15 cellular contexts compared by ENCODE assay signal in the genomic region with DNA sequence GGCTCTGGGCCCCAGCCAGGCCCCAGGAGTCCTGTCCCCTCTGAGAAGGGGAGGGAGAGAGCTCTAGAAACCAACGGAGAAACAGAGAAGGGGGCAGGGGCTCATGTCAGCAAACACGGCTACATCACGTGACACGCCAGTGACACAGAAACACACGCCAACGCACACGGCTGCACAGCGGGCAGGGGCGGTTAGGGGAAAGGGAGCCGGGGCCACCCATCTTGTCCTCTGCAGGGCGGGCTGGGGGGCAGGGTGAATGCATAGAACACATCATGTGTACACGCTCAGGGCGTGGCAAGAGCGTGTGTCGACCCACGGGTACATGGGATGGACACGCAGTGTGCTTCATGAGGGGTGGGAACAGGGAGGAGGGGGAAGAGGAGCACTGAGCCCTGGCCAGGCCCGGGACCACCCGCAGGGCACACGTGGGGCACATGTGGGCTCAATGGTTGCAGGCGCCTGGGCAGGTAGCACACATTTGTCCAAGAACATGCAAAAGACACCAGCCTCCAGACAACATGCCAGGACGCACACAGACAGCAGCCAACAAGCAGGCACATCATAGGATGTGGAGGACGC. TPM values are rescaled to one million over a fixed set of nuclear protein-coding genes. Genes with fewer than 3 reads are reported as not detected.
A peak's percentile ranks its signal among the peaks of the same experiment; 100 is the strongest.
DNase-seq lines count a peak whose midpoint lies in the region; ATAC-seq, FAIRE-seq and TF ChIP-seq lines count a peak whose summit lies in the region.
"Had no signal": no experiment of that assay in that cellular context is flagged by ENCODE, and none has a peak within 500 bp of the region (broad histone marks: within the 10 kb centered on the region; RNA-seq: fewer than 3 reads in every experiment).

No MANE protein-coding gene starts in this region.

- H3K9me3 Mint-ChIP-seq in stimulated activated effector memory CD8-positive, alpha-beta T cell treated with anti-CD3 and anti-CD28 coated beads, Interleukin-12 subunit alpha, Interleukin-12 subunit beta, amount 100 ng/mL, for 72 hours: no peaks in the 10 kb centered on the region
- H3K9me3 Mint-ChIP-seq: CD4-positive, alpha-beta memory T cell; H9 had no signal

- TF ChIP-seq CTCF in RWPE1 (conservative IDR thresholded peaks at IDR 0.05; ENCODE audit: low read depth): no peak
- TF ChIP-seq CTCF in GM12878 (IDR thresholded peaks at IDR 0.05 in 2 of 3, conservative IDR thresholded peaks at IDR 0.05 in 1 of 3; ENCODE audit: control insufficient read depth in 2 of 3, extremely low read depth in 1 of 3, insufficient read depth in 1 of 3, low read depth in 3 of 3, low read length in 3 of 3): no peak

- CTCF ChIA-PET in RWPE1 (lab: Yijun Ruan, JAX): interaction anchor here (0.7 kb wide), 1 partner anchor 176 kb away, joined by 4 read pairs; no protein-coding TSS in a partner anchor
- CTCF ChIA-PET in GM12878 (lab: Yijun Ruan, JAX): no interaction called here

- H3K36me3 ChIP-seq in GM12878 (ENCODE audit: control insufficient read depth in 2 of 2, insufficient read depth in 2 of 2, low read length in 1 of 2): peaks cover 3 to 10% of the 10 kb centered on the region in 2 experiments
- H3K36me3 ChIP-seq: BE2C had no signal

- H3K4me3 Mint-ChIP-seq in stimulated activated effector memory CD8-positive, alpha-beta T cell treated with anti-CD3 and anti-CD28 coated beads, Interleukin-12 subunit alpha, Interleukin-12 subunit beta, amount 100 ng/mL, for 72 hours: no peak overlapping the region
- H3K4me3 Mint-ChIP-seq: CD4-positive, alpha-beta memory T cell; H9 had no signal

- BruUV-seq in GM12878 (replicated peaks; lab: Mats Ljungman, UMichigan): no TSS peak

- H3K27ac ChIP-seq in RWPE1: peak overlapping the region; percentile 28
- no peak overlapping the region for H3K27ac ChIP-seq in GM12878 (ENCODE audit: control insufficient read depth, insufficient read depth)
- H3K27ac ChIP-seq: A549, C4-2B had no signal

- H3K79me2 ChIP-seq in GM12878 (ENCODE audit: control insufficient read depth, insufficient read depth, low read length): no peaks in the 10 kb centered on the region

- no peak overlapping the region for H3K4me3 ChIP-seq in GM12878
- H3K4me3 ChIP-seq: A549 had no signal

- DNase-seq in RWPE1 (ENCODE audit: low spot score) (no peak), GM12878 (ENCODE audit: low read depth, low spot score) (no peak), activated gamma-delta T cell (lab: John Stamatoyannopoulos, UW) (no peak)
- DNase-seq in stimulated activated effector memory CD8-positive, alpha-beta T cell treated with anti-CD3 and anti-CD28 coated beads, Interleukin-12 subunit alpha, Interleukin-12 subunit beta, amount 100 ng/mL, for 72 hours (ENCODE audit: low spot score in 2 of 2): no peak
- DNase-seq: BE2C; CD4-positive, alpha-beta memory T cell; DMS79; GOT3; H9; KBM-7 had no signal

- no peak overlapping the region for H3K9ac ChIP-seq in GM12878 (ENCODE audit: control insufficient read depth, insufficient read depth, low read length)

- H3K27me3 ChIP-seq in GM12878 (replicated peaks in 1 of 2; ENCODE audit: control insufficient read depth in 2 of 2, insufficient read depth in 2 of 2, low read length in 1 of 2): no peaks in the 10 kb centered on the region
- H3K27me3 ChIP-seq: BE2C had no signal

- no peak overlapping the region for H2AFZ ChIP-seq in GM12878 (ENCODE audit: control insufficient read depth, low read depth, low read length)

- no peak for TF ChIP-seq RAD21 in GM12878 (IDR thresholded peaks at IDR 0.05; ENCODE audit: insufficient read depth, low read depth, low read length)

- no peak for TF ChIP-seq EP300 in GM12878 (IDR thresholded peaks at IDR 0.05; ENCODE audit: borderline replicate concordance in 1 of 2, control insufficient read depth in 1 of 2, low read depth in 2 of 2, low read length in 2 of 2)

- intact Hi-C loops in GM12878 (cut with micrococcal nuclease; ENCODE audit: unreplicated experiment): loop anchor here (10.0 kb wide), 1 partner anchor 85 kb away; a partner anchor contains a TSS

- peaks cover 7% of the 10 kb centered on the region for H3K4me1 ChIP-seq in GM12878 (ENCODE audit: control insufficient read depth, insufficient read depth, low read length)

- peak overlapping the region; percentile 29 for H3K27ac Mint-ChIP-seq in stimulated activated effector memory CD8-positive, alpha-beta T cell treated with anti-CD3 and anti-CD28 coated beads, Interleukin-12 subunit alpha, Interleukin-12 subunit beta, amount 100 ng/mL, for 72 hours
- H3K27ac Mint-ChIP-seq: CD4-positive, alpha-beta memory T cell had no signal

- H3K4me1 Mint-ChIP-seq in stimulated activated effector memory CD8-positive, alpha-beta T cell treated with anti-CD3 and anti-CD28 coated beads, Interleukin-12 subunit alpha, Interleukin-12 subunit beta, amount 100 ng/mL, for 72 hours: peaks cover 13% of the 10 kb centered on the region
- H3K4me1 Mint-ChIP-seq: CD4-positive, alpha-beta memory T cell had no signal

- no peaks in the 10 kb centered on the region for H4K20me1 ChIP-seq in GM12878 (ENCODE audit: control insufficient read depth, insufficient read depth)

- ATAC-seq in GM12878: no peak
- no peak for ATAC-seq in stimulated activated effector memory CD8-positive, alpha-beta T cell treated with anti-CD3 and anti-CD28 coated beads, Interleukin-12 subunit alpha, Interleukin-12 subunit beta, amount 100 ng/mL, for 72 hours
- no peak for ATAC-seq in GM18861 (IDR thresholded peaks at IDR 0.05; ENCODE audit: unreplicated experiment)
- ATAC-seq: A549 had no signal

- H3K36me3 Mint-ChIP-seq in stimulated activated effector memory CD8-positive, alpha-beta T cell treated with anti-CD3 and anti-CD28 coated beads, Interleukin-12 subunit alpha, Interleukin-12 subunit beta, amount 100 ng/mL, for 72 hours: peaks cover 5% of the 10 kb centered on the region
- H3K36me3 Mint-ChIP-seq: CD4-positive, alpha-beta memory T cell had no signal

- in situ Hi-C loops in GM12878 (cut with MboI): loop anchor here (5.0 to 25.0 kb wide), 3 partner anchors 108 to 878 kb away; a partner anchor contains a TSS

- no peak for FAIRE-seq in GM12878 (lab: Jason Lieb, UNC)
- FAIRE-seq: A549, GM12891, HTR-8/SVneo had no signal

- WGBS in GM12878 (ENCODE audit: insufficient coverage, insufficient replicate concordance, low lambda C conversion rate, missing lambda C conversion rate): 85% methylated on average over 23 of the region's 23 CpGs

- no peak overlapping the region for H3K4me2 ChIP-seq in GM12878 (ENCODE audit: control insufficient read depth, insufficient read depth)
- H3K4me2 ChIP-seq: A549 had no signal

- RAD21 ChIA-PET in GM12878 (lab: Charles Lee; ENCODE audit: unreplicated experiment): no interaction called here

- H3K9me3 ChIP-seq in GM12878 (replicated peaks; ENCODE audit: control insufficient read depth, insufficient read depth, low read length): no peaks in the 10 kb centered on the region
- H3K9me3 ChIP-seq: A549, BE2C had no signal

- POLR2A ChIA-PET in RWPE1 (lab: Yijun Ruan, JAX; ENCODE audit: low non-redundant PET): no interaction called here
- POLR2A ChIA-PET in GM12878 (lab: Charles Lee): no interaction called here

- SMC1A ChIA-PET in GM12878 (lab: Charles Lee; ENCODE audit: uncharacterized antibody, unreplicated experiment): no interaction called here

- no peak for TF ChIP-seq POLR2A in GM12878 (IDR thresholded peaks at IDR 0.05; ENCODE audit: low read depth, low read length)

RNA-seq across cellular contexts. Expression of a gene that starts 4.6 kb away (rescaled TPM):
- 1.9 and 2.2 TPM in 2 replicates for total RNA-seq in GM12878 (2013; cell fraction: nucleolus; rRNA removed)
- 1.0 and 1.3 TPM in 2 replicates for total RNA-seq in GM12878 (2014; rRNA removed)
- total RNA-seq in GM12878 (2014; rRNA removed; fragmentation: Illumina TruSeq; extraction: Trizol): 0.18 and 0.32 TPM in 2 replicates
- 1.1 and 1.3 TPM in 2 replicates for total RNA-seq in GM12878 (2021)
- polyA plus RNA-seq in GM12878 (2011; ENCODE audit: low read depth): 0.16 TPM
- polyA plus RNA-seq in GM12878 (2011; rRNA removed): 0.27 and 0.65 TPM in 2 replicates
- polyA plus RNA-seq in GM12878 (2011; cell fraction: cytosol; rRNA removed): 1.3 and 1.9 TPM in 2 replicates
- 4.5 and 6.1 TPM in 2 replicates for polyA plus RNA-seq in GM12878 (2011; cell fraction: nucleus; rRNA removed)
- polyA plus RNA-seq in GM12878 (2012): 0.37 and 0.42 TPM in 2 replicates
- polyA plus RNA-seq in GM12878 (2014; fragmentation: Illumina TruSeq; extraction: Trizol): 0.17 and 0.48 TPM in 2 replicates
- polyA plus RNA-seq in GM12878 (2014; fragmentation: Nextera tagmentation; extraction: Ambion mirVana): under 1 TPM; 0.18 to 0.40 TPM
- polyA plus RNA-seq in GM12878 (2014; rRNA removed): 1.5 and 1.8 TPM in 2 replicates
- under 1 TPM in 1 of 2 experiments, not detected in 1; 0.46 TPM for polyA plus RNA-seq in GM12878 (2016; fragmentation: Nextera tagmentation; extraction: Ambion mirVana)
- 0.46 TPM in 1 of 2 replicates, not detected in the other for polyA minus RNA-seq in GM12878 (2011; rRNA and poly(A)+ RNA removed)
- polyA minus RNA-seq in GM12878 (2011; cell fraction: cytosol; rRNA and poly(A)+ RNA removed): not detected in 2 replicates
- 0.60 and 1.4 TPM in 2 replicates for polyA minus RNA-seq in GM12878 (2011; cell fraction: nucleus; rRNA and poly(A)+ RNA removed)

RNA-seq across cellular contexts. Expression of a gene that starts 20.9 kb away (rescaled TPM):
- total RNA-seq in GM12878 (2013; cell fraction: nucleolus; rRNA removed): 11.5 and 14.2 TPM in 2 replicates
- total RNA-seq in GM12878 (2014; rRNA removed) (0.56 and 1.9 TPM in 2 replicates), GM12878 (2014; rRNA removed; fragmentation: Illumina TruSeq; extraction: Trizol) (1.5 and 2.3 TPM in 2 replicates), GM12878 (2021) (2.2 and 2.4 TPM in 2 replicates)
- polyA plus RNA-seq in GM12878 (2011; ENCODE audit: low read depth): 1.0 TPM
- polyA plus RNA-seq in GM12878 (2011; rRNA removed) (1.7 and 2.0 TPM in 2 replicates), GM12878 (2014; fragmentation: Illumina TruSeq; extraction: Trizol) (1.5 and 3.3 TPM in 2 replicates), GM12878 (2014; fragmentation: Nextera tagmentation; extraction: Ambion mirVana) (under 1 TPM; 0.22 to 0.66 TPM), GM12878 (2014; rRNA removed) (2.5 and 3.1 TPM in 2 replicates), GM12878 (2016; fragmentation: Nextera tagmentation; extraction: Ambion mirVana) (under 1 TPM; 0.29 to 0.71 TPM)
- 2.7 and 2.8 TPM in 2 replicates for polyA plus RNA-seq in GM12878 (2011; cell fraction: cytosol; rRNA removed)
- polyA plus RNA-seq in GM12878 (2011; cell fraction: nucleus; rRNA removed): 14.4 and 15.4 TPM in 2 replicates
- polyA plus RNA-seq in GM12878 (2012): 2.4 and 2.8 TPM in 2 replicates
- 6.7 and 9.7 TPM in 2 replicates for polyA minus RNA-seq in GM12878 (2011; rRNA and poly(A)+ RNA removed)
- 0.94 and 4.3 TPM in 2 replicates for polyA minus RNA-seq in GM12878 (2011; cell fraction: cytosol; rRNA and poly(A)+ RNA removed)
- polyA minus RNA-seq in GM12878 (2011; cell fraction: nucleus; rRNA and poly(A)+ RNA removed): 7.4 and 10.0 TPM in 2 replicates
- polyA plus RNA-seq: CD4-positive, alpha-beta memory T cell had no signal

RNA-seq across cellular contexts. Expression of a gene that starts 32.0 kb away (rescaled TPM):
- total RNA-seq in GM12878 (2013; cell fraction: nucleolus; rRNA removed): 9.8 and 13.3 TPM in 2 replicates
- total RNA-seq in GM12878 (2014; rRNA removed): 1.7 and 3.6 TPM in 2 replicates
- 2.0 and 2.1 TPM in 2 replicates for total RNA-seq in GM12878 (2014; rRNA removed; fragmentation: Illumina TruSeq; extraction: Trizol)
- total RNA-seq in GM12878 (2021): 20.6 and 25.9 TPM in 2 replicates
- 7.8 TPM for polyA plus RNA-seq in GM12878 (2011; ENCODE audit: low read depth)
- polyA plus RNA-seq in GM12878 (2011; rRNA removed): 0.37 and 1.5 TPM in 2 replicates
- 1.5 and 1.6 TPM in 2 replicates for polyA plus RNA-seq in GM12878 (2011; cell fraction: cytosol; rRNA removed)
- polyA plus RNA-seq in GM12878 (2011; cell fraction: nucleus; rRNA removed): 9.6 and 18.4 TPM in 2 replicates
- 9.9 and 23.0 TPM in 2 replicates for polyA plus RNA-seq in GM12878 (2012)
- 8.9 and 11.4 TPM in 2 replicates for polyA plus RNA-seq in GM12878 (2014; fragmentation: Illumina TruSeq; extraction: Trizol)
- polyA plus RNA-seq in GM12878 (2014; fragmentation: Nextera tagmentation; extraction: Ambion mirVana): under 1 TPM; 0.02 to 0.18 TPM
- 10.6 and 15.2 TPM in 2 replicates for polyA plus RNA-seq in GM12878 (2014; rRNA removed)
- polyA plus RNA-seq in GM12878 (2016; fragmentation: Nextera tagmentation; extraction: Ambion mirVana): 1 to 10 TPM; 6.1 to 7.4 TPM
- 1.6 and 2.2 TPM in 2 replicates for polyA minus RNA-seq in GM12878 (2011; rRNA and poly(A)+ RNA removed)
- polyA minus RNA-seq in GM12878 (2011; cell fraction: cytosol; rRNA and poly(A)+ RNA removed): 4.3 and 11.0 TPM in 2 replicates
- 3.6 and 8.7 TPM in 2 replicates for polyA minus RNA-seq in GM12878 (2011; cell fraction: nucleus; rRNA and poly(A)+ RNA removed)

RNA-seq across cellular contexts. Expression of a gene that starts 40.7 kb away (rescaled TPM):
- total RNA-seq in GM12878 (2013; cell fraction: nucleolus; rRNA removed): 14.8 and 15.5 TPM in 2 replicates
- total RNA-seq in GM12878 (2014; rRNA removed): 19.5 and 22.4 TPM in 2 replicates
- total RNA-seq in GM12878 (2014; rRNA removed; fragmentation: Illumina TruSeq; extraction: Trizol): 7.0 and 7.2 TPM in 2 replicates
- 17.3 TPM in 2 replicates for total RNA-seq in GM12878 (2021)
- polyA plus RNA-seq in GM12878 (2011; ENCODE audit: low read depth): 9.1 TPM
- polyA plus RNA-seq in GM12878 (2011; rRNA removed): 8.3 and 15.2 TPM in 2 replicates
- polyA plus RNA-seq in GM12878 (2011; cell fraction: cytosol; rRNA removed): 23.5 and 26.1 TPM in 2 replicates
- 12.2 and 17.5 TPM in 2 replicates for polyA plus RNA-seq in GM12878 (2011; cell fraction: nucleus; rRNA removed)
- 19.4 and 25.7 TPM in 2 replicates for polyA plus RNA-seq in GM12878 (2012)
- polyA plus RNA-seq in GM12878 (2014; fragmentation: Illumina TruSeq; extraction: Trizol): 5.6 and 8.6 TPM in 2 replicates
- 1 to 10 TPM; 3.4 to 8.5 TPM for polyA plus RNA-seq in GM12878 (2014; fragmentation: Nextera tagmentation; extraction: Ambion mirVana)
- 18.6 and 19.7 TPM in 2 replicates for polyA plus RNA-seq in GM12878 (2014; rRNA removed)
- 10 to 100 TPM; 21.3 to 21.9 TPM for polyA plus RNA-seq in GM12878 (2016; fragmentation: Nextera tagmentation; extraction: Ambion mirVana)
- 16.2 and 26.9 TPM in 2 replicates for polyA minus RNA-seq in GM12878 (2011; rRNA and poly(A)+ RNA removed)
- polyA minus RNA-seq in GM12878 (2011; cell fraction: cytosol; rRNA and poly(A)+ RNA removed): 6.3 and 9.1 TPM in 2 replicates
- polyA minus RNA-seq in GM12878 (2011; cell fraction: nucleus; rRNA and poly(A)+ RNA removed): 8.0 and 8.9 TPM in 2 replicates

RNA-seq across cellular contexts. Expression of a gene that starts 43.8 kb away (rescaled TPM):
- 28.6 and 35.6 TPM in 2 replicates for total RNA-seq in GM12878 (2013; cell fraction: nucleolus; rRNA removed)
- total RNA-seq in GM12878 (2014; rRNA removed): 13.8 and 14.0 TPM in 2 replicates
- total RNA-seq in GM12878 (2014; rRNA removed; fragmentation: Illumina TruSeq; extraction: Trizol): 14.9 and 16.3 TPM in 2 replicates
- total RNA-seq in GM12878 (2021): 37.6 and 41.9 TPM in 2 replicates
- polyA plus RNA-seq in GM12878 (2011; ENCODE audit: low read depth): 35.0 TPM
- polyA plus RNA-seq in GM12878 (2011; rRNA removed): 22.2 and 36.0 TPM in 2 replicates
- 34.1 and 41.6 TPM in 2 replicates for polyA plus RNA-seq in GM12878 (2011; cell fraction: cytosol; rRNA removed)
- polyA plus RNA-seq in GM12878 (2011; cell fraction: nucleus; rRNA removed): 105 and 107 TPM in 2 replicates
- polyA plus RNA-seq in GM12878 (2012): 54.5 and 57.3 TPM in 2 replicates
- polyA plus RNA-seq in GM12878 (2014; fragmentation: Illumina TruSeq; extraction: Trizol): 16.2 and 22.0 TPM in 2 replicates
- polyA plus RNA-seq in GM12878 (2014; fragmentation: Nextera tagmentation; extraction: Ambion mirVana): 1 to 10 TPM; 3.3 to 8.5 TPM
- 31.8 and 33.3 TPM in 2 replicates for polyA plus RNA-seq in GM12878 (2014; rRNA removed)
- polyA plus RNA-seq in GM12878 (2016; fragmentation: Nextera tagmentation; extraction: Ambion mirVana): 10 to 100 TPM; 23.2 to 25.1 TPM
- polyA minus RNA-seq in GM12878 (2011; rRNA and poly(A)+ RNA removed): 30.6 and 33.3 TPM in 2 replicates
- 11.4 and 13.0 TPM in 2 replicates for polyA minus RNA-seq in GM12878 (2011; cell fraction: cytosol; rRNA and poly(A)+ RNA removed)
- polyA minus RNA-seq in GM12878 (2011; cell fraction: nucleus; rRNA and poly(A)+ RNA removed): 10.6 and 22.5 TPM in 2 replicates
